8 cellular contexts compared by ENCODE assay signal in the genomic region with DNA sequence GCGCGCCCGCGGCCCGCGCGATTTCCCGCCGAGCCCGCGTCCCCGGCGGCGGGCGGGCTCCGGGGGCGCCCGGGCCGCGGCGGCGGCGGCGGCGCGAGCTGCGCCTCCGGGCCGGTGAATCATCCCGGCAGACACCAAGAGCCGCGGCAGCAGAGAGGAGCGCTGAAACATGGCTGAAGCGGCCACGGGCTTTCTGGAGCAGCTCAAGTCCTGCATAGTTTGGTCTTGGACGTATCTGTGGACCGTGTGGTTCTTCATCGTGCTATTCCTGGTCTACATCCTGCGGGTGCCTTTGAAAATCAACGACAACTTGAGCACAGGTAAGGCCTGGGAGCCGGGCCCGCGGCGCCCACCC. TPM values are rescaled to one million over a fixed set of nuclear protein-coding genes. Genes with fewer than 3 reads are reported as not detected.
DNase-seq lines count a peak whose midpoint lies in the region; ATAC-seq and TF ChIP-seq lines count a peak whose summit lies in the region.

A gene with protein sequence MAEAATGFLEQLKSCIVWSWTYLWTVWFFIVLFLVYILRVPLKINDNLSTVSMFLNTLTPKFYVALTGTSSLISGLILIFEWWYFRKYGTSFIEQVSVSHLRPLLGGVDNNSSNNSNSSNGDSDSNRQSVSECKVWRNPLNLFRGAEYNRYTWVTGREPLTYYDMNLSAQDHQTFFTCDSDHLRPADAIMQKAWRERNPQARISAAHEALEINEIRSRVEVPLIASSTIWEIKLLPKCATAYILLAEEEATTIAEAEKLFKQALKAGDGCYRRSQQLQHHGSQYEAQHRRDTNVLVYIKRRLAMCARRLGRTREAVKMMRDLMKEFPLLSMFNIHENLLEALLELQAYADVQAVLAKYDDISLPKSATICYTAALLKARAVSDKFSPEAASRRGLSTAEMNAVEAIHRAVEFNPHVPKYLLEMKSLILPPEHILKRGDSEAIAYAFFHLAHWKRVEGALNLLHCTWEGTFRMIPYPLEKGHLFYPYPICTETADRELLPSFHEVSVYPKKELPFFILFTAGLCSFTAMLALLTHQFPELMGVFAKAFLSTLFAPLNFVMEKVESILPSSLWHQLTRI (plus strand): TSS at position 130 of the 355 bp plus-strand sequence. CDS start 40 bp downstream, at position 170.

- H3K27me3 ChIP-seq in duodenal mucosa (ENCODE audit: control insufficient read depth in 1 of 2, insufficient read depth in 2 of 2, low read length in 2 of 2): no peaks in the 10 kb centered on the region

- no peak; the same call in 1 of the 2 replicates for TF ChIP-seq CTCF in 22Rv1 (IDR thresholded peaks at IDR 0.05)

- peaks cover 24% of the 10 kb centered on the region for H3K4me1 Mint-ChIP-seq in activated CD4-positive, alpha-beta memory T cell treated with anti-CD3 and anti-CD28 coated beads for 36 hours (ENCODE audit: low read depth)

- H3K36me3 ChIP-seq in duodenal mucosa (ENCODE audit: control insufficient read depth in 1 of 2, insufficient read depth in 2 of 2, low read length in 2 of 2): no peaks in the 10 kb centered on the region

- intact Hi-C loops in activated CD4-positive, alpha-beta memory T cell treated with anti-CD3 and anti-CD28 coated beads for 36 hours (cut with micrococcal nuclease): loop anchor here (5.0 kb wide), 1 partner anchor 1229 kb away; a partner anchor contains a TSS

- H3K9me3 ChIP-seq in duodenal mucosa (ENCODE audit: control insufficient read depth in 1 of 2, low read length in 2 of 2): no peaks in the 10 kb centered on the region

- peak within 1 kb of the TSS; percentile 92 for H3K9ac ChIP-seq in duodenal mucosa (ENCODE audit: low read depth in 1 of 2, low read length in 2 of 2)

- POLR2A ChIA-PET in activated CD4-positive, alpha-beta memory T cell treated with anti-CD3 and anti-CD28 coated beads for 36 hours (lab: Charles Lee): no interaction called here

- peak within 1 kb of the TSS; percentile 90 for H3K27ac ChIP-seq in 22Rv1
- H3K27ac ChIP-seq in duodenal mucosa (ENCODE audit: low read depth, low read length): peak within 1 kb of the TSS; percentile 95

- H3K4me3 ChIP-seq in duodenal mucosa (ENCODE audit: low read depth in 1 of 2, low read length in 2 of 2): peak within 1 kb of the TSS; percentile 83 to 88

- H3K4me3 Mint-ChIP-seq in activated CD4-positive, alpha-beta memory T cell treated with anti-CD3 and anti-CD28 coated beads for 36 hours: peak within 1 kb of the TSS; percentile 92

- no peaks in the 10 kb centered on the region for H3K36me3 Mint-ChIP-seq in activated CD4-positive, alpha-beta memory T cell treated with anti-CD3 and anti-CD28 coated beads for 36 hours

- H3K27me3 Mint-ChIP-seq in activated CD4-positive, alpha-beta memory T cell treated with anti-CD3 and anti-CD28 coated beads for 36 hours: no peaks in the 10 kb centered on the region

- H3K27ac Mint-ChIP-seq in activated CD4-positive, alpha-beta memory T cell treated with anti-CD3 and anti-CD28 coated beads for 36 hours: peak within 1 kb of the TSS; percentile 87

- no peaks in the 10 kb centered on the region for H3K9me3 Mint-ChIP-seq in activated CD4-positive, alpha-beta memory T cell treated with anti-CD3 and anti-CD28 coated beads for 36 hours

- CTCF ChIA-PET in activated CD4-positive, alpha-beta memory T cell treated with anti-CD3 and anti-CD28 coated beads for 36 hours (lab: Charles Lee): interaction anchor here (0.6 to 2.2 kb wide), 8 partner anchors 21 to 172 kb away, joined by 3 to 9 read pairs (median 4); no protein-coding TSS in a partner anchor

- ATAC-seq in GM18511 (IDR thresholded peaks at IDR 0.05; ENCODE audit: unreplicated experiment) (peak; percentile 36), HG03039 (IDR thresholded peaks at IDR 0.05; ENCODE audit: unreplicated experiment) (peak; percentile 36)

- DNase-seq in NCI-H345 (lab: John Stamatoyannopoulos, UW): peak; percentile 73
- peak; percentile 75 for DNase-seq in activated CD4-positive, alpha-beta memory T cell treated with anti-CD3 and anti-CD28 coated beads for 36 hours
- DNase-seq in lung microvascular endothelial cell (ENCODE audit: low read depth in 2 of 2): peak; percentile 70 to 73
- DNase-seq in stimulated activated CD4-positive, alpha-beta T cell treated with anti-CD3 and anti-CD28 coated beads, TNF-alpha, amount 100 ng/mL, for 1 hour (ENCODE audit: low read depth in 3 of 3, low spot score in 1 of 3): peak; percentile 10 to 53 (median 27)

- peaks cover 8 to 22% of the 10 kb centered on the region in 2 donors for H3K4me1 ChIP-seq in duodenal mucosa (ENCODE audit: control insufficient read depth in 1 of 2, insufficient read depth in 2 of 2, low read length in 2 of 2)

RNA-seq across cellular contexts. Expression of the gene that starts here (rescaled TPM):
- 1 to 10 TPM; 5.7 to 6.2 TPM for total RNA-seq in activated CD4-positive, alpha-beta memory T cell treated with anti-CD3 and anti-CD28 coated beads for 36 hours
- total RNA-seq in lung microvascular endothelial cell: 11.5 and 13.3 TPM in 2 replicates

Comparison
In these comparisons a context has a peak if more than half of its experiments do, and no peak if none do; other contexts are left out.
1. Peak in every context shown above with its lines: DNase-seq, ATAC-seq, H3K4me3 ChIP-seq and H3K27ac ChIP-seq.